ENCODE assay signal across 20 cellular contexts in genomic region chr14:60168841-60169240, GRCh38. TPM values are rescaled to one million over a fixed set of nuclear protein-coding genes. Genes with fewer than 3 reads are reported as not detected.
A peak's percentile ranks its signal among the peaks of the same experiment; 100 is the strongest.
DNase-seq lines count a peak whose midpoint lies in the region; ATAC-seq, FAIRE-seq and TF ChIP-seq lines count a peak whose summit lies in the region.
"Had no signal": no experiment of that assay in that cellular context is flagged by ENCODE, and none has a peak within 500 bp of the region (broad histone marks: within the 10 kb centered on the region; RNA-seq: fewer than 3 reads in every experiment).

No MANE protein-coding gene starts in this region.

- H3K9me1 ChIP-seq in K562 (ENCODE audit: control insufficient read depth, insufficient read depth, low read length): no peaks in the 10 kb centered on the region

- no peak for FAIRE-seq in K562 (lab: Jason Lieb, UNC)
- FAIRE-seq: A549, G401.6, GM12891, GM19239 had no signal

- no peak for TF ChIP-seq RAD21 in K562 (CRISPR knock-in tag; conservative IDR thresholded peaks at IDR 0.05 in 1 of 2, IDR thresholded peaks at IDR 0.05 in 1 of 2)

- DNase-seq in NCI-H82 (lab: John Stamatoyannopoulos, UW) (peak; percentile 15), NCI-H82 treated with DMSO at 0.1 percent for 48 hours (lab: John Stamatoyannopoulos, UW; ENCODE audit: unreplicated experiment) (no peak), K562 (ENCODE audit: extremely low read depth in 1 of 4, low spot score in 3 of 4) (no peak), thyroid gland (peak; percentile 43 to 63)
- DNase-seq: AML-193; Caco-2; Calu3; CD4-positive, alpha-beta T cell; CD8-positive, alpha-beta T cell; DMS79 treated with DMSO at 0.1 percent for 48 hours; GF-D8 had no signal

- no peaks in the 10 kb centered on the region for H4K20me1 ChIP-seq in K562 (replicated peaks; ENCODE audit: control insufficient read depth, insufficient read depth, low read length)
- H4K20me1 ChIP-seq: BLaER1 treated with 17β-estradiol and CSF1 and Interleukin-3, amounts not matched to agents 10 nM and 100 nM had no signal

- H3K4me3 ChIP-seq in K562 (no peak overlapping the region), thyroid gland (replicated peaks in 1 of 3) (no peak overlapping the region)
- H3K4me3 ChIP-seq: A549; BLaER1 treated with 17β-estradiol and CSF1 and Interleukin-3, amounts not matched to agents 10 nM and 100 nM had no signal

- no TSS peak for BruUV-seq in K562 (replicated peaks; lab: Mats Ljungman, UMichigan)

- intact Hi-C loops in K562 (cut with micrococcal nuclease): loop anchor here (5.0 kb wide), 2 partner anchors 202 to 537 kb away; no protein-coding TSS in a partner anchor
- intact Hi-C loops in thyroid gland (cut with DNase I): no loop called here

- no peak overlapping the region for H2AFZ ChIP-seq in K562 (ENCODE audit: low read depth, low read length)

- in situ Hi-C loops in K562 (cut with MboI): loop anchor here (10.0 kb wide), 2 partner anchors 104 to 204 kb away; no protein-coding TSS in a partner anchor

- CTCF ChIA-PET in K562 (lab: Yijun Ruan, JAX; ENCODE audit: low intra/inter-chr PET ratio): no interaction called here

- peaks cover 4% of the 10 kb centered on the region for H3K79me2 ChIP-seq in K562 (ENCODE audit: control insufficient read depth, insufficient read depth, low read length)

- no peak overlapping the region for H3K9ac ChIP-seq in K562 (ENCODE audit: insufficient read depth in 1 of 2, low read depth in 2 of 2, low read length in 2 of 2)
- H3K9ac ChIP-seq: BLaER1 treated with 17β-estradiol and CSF1 and Interleukin-3, amounts not matched to agents 10 nM and 100 nM had no signal

- H3K27ac ChIP-seq in K562 (ENCODE audit: extremely low read depth, low read depth, low read length): no peak overlapping the region
- H3K27ac ChIP-seq in thyroid gland: peak overlapping the region in 2 of 3 donors; percentile 43 to 45
- H3K27ac ChIP-seq: 22Rv1; A549; BLaER1 treated with 17β-estradiol and CSF1 and Interleukin-3, amounts not matched to agents 10 nM and 100 nM; C4-2B had no signal

- WGBS in K562 (ENCODE audit: insufficient coverage, low coverage, missing lambda C conversion rate): 15% methylated on average over 2 of the region's 2 CpGs
- whole genome bisulfite sequencing in thyroid gland, 2 donors: 38 to 48% methylated on average over 2 of the region's 2 CpGs

- no peak overlapping the region for H3K4me2 ChIP-seq in K562 (ENCODE audit: insufficient read depth, low read length)
- H3K4me2 ChIP-seq: A549; BLaER1 treated with 17β-estradiol and CSF1 and Interleukin-3, amounts not matched to agents 10 nM and 100 nM had no signal

- TF ChIP-seq EP300 in K562 (IDR thresholded peaks at IDR 0.05; ENCODE audit: low read length): no peak

- TF ChIP-seq CTCF in K562 (IDR thresholded peaks at IDR 0.05 in 2 of 3, conservative IDR thresholded peaks at IDR 0.05 in 1 of 3; ENCODE audit: insufficient read depth in 2 of 3, low read depth in 1 of 3, low read length in 3 of 3): no peak
- TF ChIP-seq CTCF in thyroid gland (IDR thresholded peaks at IDR 0.05): no peak

- ATAC-seq in K562 (no peak), HG03342 (IDR thresholded peaks at IDR 0.05; ENCODE audit: unreplicated experiment) (no peak), HG03469 (IDR thresholded peaks at IDR 0.05; ENCODE audit: unreplicated experiment) (no peak)
- ATAC-seq: A549; CD8-positive, alpha-beta T cell had no signal

- H3K4me1 ChIP-seq in K562 (replicated peaks in 1 of 2; ENCODE audit: control insufficient read depth in 2 of 2, insufficient read depth in 2 of 2, low read length in 2 of 2): peaks cover 0 to 9% of the 10 kb centered on the region in 2 experiments; a peak in 2 of 5 replicates
- peaks cover 21 to 51% of the 10 kb centered on the region in 2 donors for H3K4me1 ChIP-seq in thyroid gland
- H3K4me1 ChIP-seq: Caco-2 had no signal

- POLR2A ChIA-PET in K562 (lab: Yijun Ruan, JAX): no interaction called here

- H3K9me3 ChIP-seq in K562 (replicated peaks; ENCODE audit: control insufficient read depth, insufficient read depth, low read depth, low read length) (no peaks in the 10 kb centered on the region), thyroid gland (no peaks in the 10 kb centered on the region)
- H3K9me3 ChIP-seq: A549, Caco-2 had no signal

- no peak for TF ChIP-seq POLR2A in K562 (conservative IDR thresholded peaks at IDR 0.05)
- TF ChIP-seq POLR2A in thyroid gland (IDR thresholded peaks at IDR 0.05): no peak

- H3K27me3 ChIP-seq in K562 (ENCODE audit: control insufficient read depth in 2 of 2, insufficient read depth in 2 of 2, low read length in 2 of 2) (no peaks in the 10 kb centered on the region), thyroid gland (no peaks in the 10 kb centered on the region)
- H3K27me3 ChIP-seq: BLaER1 treated with 17β-estradiol and CSF1 and Interleukin-3, amounts not matched to agents 10 nM and 100 nM had no signal

- H3K36me3 ChIP-seq in K562 (ENCODE audit: control insufficient read depth, insufficient read depth, low read length): no peaks in the 10 kb centered on the region
- H3K36me3 ChIP-seq in thyroid gland: no peaks in the 10 kb centered on the region
- H3K36me3 ChIP-seq: BLaER1 treated with 17β-estradiol and CSF1 and Interleukin-3, amounts not matched to agents 10 nM and 100 nM had no signal

TF ChIP-seq in K562, 482 proteins besides CTCF, POLR2A, EP300 and RAD21:
- TF ChIP-seq SRF (CRISPR knock-in tag; IDR thresholded peaks at IDR 0.05): no peak
- 0 out of 2 replicates have a peak, but pooled peaks have one; percentile 12 for TF ChIP-seq ZNF121 (CRISPR knock-in tag; conservative IDR thresholded peaks at IDR 0.05)

RNA-seq across cellular contexts. Expression of gene DHRS7, which starts 3.6 kb away (rescaled TPM):
- 15.4 and 17.6 TPM in 2 replicates for total RNA-seq in K562 (2011; cell fraction: chromatin; rRNA removed; ENCODE audit: low replicate concordance)
- 20.0 and 20.5 TPM in 2 replicates for total RNA-seq in K562 (2011; cell fraction: nucleolus; rRNA removed)
- total RNA-seq in K562 (2011; cell fraction: nucleoplasm; rRNA removed): 20.5 and 27.2 TPM in 2 replicates
- total RNA-seq in K562 (2014; rRNA removed): 18.5 and 21.6 TPM in 2 replicates
- 17.1 and 20.8 TPM in 2 replicates for total RNA-seq in K562 (2014; rRNA removed; fragmentation: Illumina TruSeq; extraction: Trizol)
- total RNA-seq in K562 (2015; rRNA removed; fragmentation: Illumina TruSeq; extraction: Trizol): 13.9 and 14.3 TPM in 2 replicates
- total RNA-seq in K562 (2021): 14.5 and 15.7 TPM in 2 replicates
- polyA plus RNA-seq in K562 (2011; rRNA removed): 10.1 and 10.2 TPM in 2 replicates
- polyA plus RNA-seq in K562 (2011; cell fraction: cytosol; rRNA removed): 8.9 and 10.3 TPM in 2 replicates
- 4.3 and 6.8 TPM in 2 replicates for polyA plus RNA-seq in K562 (2011; cell fraction: nucleus; rRNA removed)
- 16.4 and 25.2 TPM in 2 replicates for polyA plus RNA-seq in K562 (2012)
- 13.6 and 15.6 TPM in 2 replicates for polyA plus RNA-seq in K562 (2014; fragmentation: Illumina TruSeq; extraction: Trizol)
- polyA plus RNA-seq in K562 (2014; fragmentation: Nextera tagmentation; extraction: Ambion mirVana): 10 to 100 TPM; 16.4 to 20.1 TPM
- 12.4 and 12.8 TPM in 2 replicates for polyA plus RNA-seq in K562 (2014; rRNA removed)
- polyA minus RNA-seq in K562 (2011; rRNA and poly(A)+ RNA removed): 8.4 and 14.6 TPM in 2 replicates
- polyA minus RNA-seq in K562 (2011; cell fraction: cytosol; rRNA and poly(A)+ RNA removed): 3.0 and 5.6 TPM in 2 replicates
- 5.3 and 8.9 TPM in 2 replicates for polyA minus RNA-seq in K562 (2011; cell fraction: nucleus; rRNA and poly(A)+ RNA removed)
- 100 to 1,000 TPM; 151 to 245 (median 214) TPM for total RNA-seq in thyroid gland

Comparison
In these comparisons a context has a peak if more than half of its experiments do, and no peak if none do; other contexts are left out.
1. DNase-seq: peak in NCI-H82 (single experiment) and thyroid gland (2 of 2); none in NCI-H82 treated with DMSO at 0.1 percent for 48 hours (single experiment) and K562 (0 of 4).
2. RNA of gene DHRS7, which starts 3.6 kb away (total RNA-seq): 151 to 245 TPM in thyroid gland; 13.9 to 27.2 TPM in K562; every median in the first group is over 4 times any median in the second.